26 cellular contexts compared by ENCODE assay signal in the genomic region with DNA sequence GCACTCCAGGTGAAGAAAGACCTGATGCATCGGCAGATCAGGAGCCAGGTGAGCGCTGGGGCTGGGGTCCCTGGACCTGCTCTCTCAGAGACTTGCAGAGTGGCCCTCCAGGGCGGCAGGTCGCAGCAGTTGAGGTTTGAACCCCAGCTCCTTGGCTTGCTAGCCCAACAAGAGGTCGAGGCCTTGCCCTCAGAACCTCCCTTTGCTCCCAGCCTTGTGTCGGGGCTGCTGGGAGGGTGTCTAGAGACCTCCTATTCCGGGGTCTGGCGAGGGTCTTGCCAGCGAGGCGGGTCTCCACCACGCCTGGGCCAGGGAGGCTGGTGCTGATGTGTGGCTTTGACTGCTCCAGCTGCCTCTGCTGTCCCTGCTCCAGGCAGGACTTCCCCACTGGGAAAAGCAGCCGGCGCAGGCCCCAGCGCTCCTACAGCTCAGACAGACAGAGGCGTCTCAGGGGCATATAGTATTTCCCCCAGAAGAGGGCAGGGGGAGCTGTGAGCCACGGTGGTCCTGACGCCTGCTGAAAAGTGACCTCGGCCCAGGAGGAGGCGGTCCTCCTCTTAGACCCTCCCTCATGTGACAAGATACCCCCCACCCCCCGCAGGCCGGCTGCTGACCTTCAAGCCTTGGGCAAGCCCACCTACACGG. TPM values are rescaled to one million over a fixed set of nuclear protein-coding genes. Genes with fewer than 3 reads are reported as not detected.
A peak's percentile ranks its signal among the peaks of the same experiment; 100 is the strongest.
DNase-seq lines count a peak whose midpoint lies in the region; ATAC-seq and TF ChIP-seq lines count a peak whose summit lies in the region.
"Had no signal": no experiment of that assay in that cellular context is flagged by ENCODE, and none has a peak within 500 bp of the region (broad histone marks: within the 10 kb centered on the region; RNA-seq: fewer than 3 reads in every experiment).

No MANE protein-coding gene starts in this region.

- no peaks in the 10 kb centered on the region for H3K9me2 ChIP-seq in SK-N-SH

- no peak overlapping the region for H3K18ac ChIP-seq in neuronal stem cell (ENCODE audit: low read length)

- H3K4me3 Mint-ChIP-seq in glutamatergic neuron (ENCODE audit: unreplicated experiment): no peak overlapping the region
- H3K4me3 Mint-ChIP-seq: activated naive CD8-positive, alpha-beta T cell treated with anti-CD3 and anti-CD28 coated beads, Interleukin-2, amount 10 ng/mL, durations not matched to agents 7 days and 5 days; activated T-helper 1 cell treated with anti-CD3 and anti-CD28 coated beads, Interleukin-12 subunit alpha, Interleukin-12 subunit beta, Interleukin-2, Interleukin-4 antibody, amounts not matched to agents 30 ng/mL and 10 ng/mL and 1 ng/mL, durations not matched to agents 14 hours and 24 hours and 36 hours; CD4-positive, alpha-beta T cell; HFFc6; stimulated activated effector memory CD8-positive, alpha-beta T cell treated with anti-CD3 and anti-CD28 coated beads, Interleukin-12 subunit alpha, Interleukin-12 subunit beta, amount 100 ng/mL, for 72 hours; T-helper 1 cell treated with Interleukin-12 subunit alpha and Interleukin-12 subunit beta and Interleukin-4 antibody, amounts not matched to agents 30 μg/mL and 1 μg/mL, for 36 hours had no signal

- H3K27me3 ChIP-seq in H7 (ENCODE audit: control insufficient read depth, insufficient read depth, low read length): no peaks in the 10 kb centered on the region
- H3K27me3 ChIP-seq in SK-N-SH (ENCODE audit: insufficient read depth): no peaks in the 10 kb centered on the region
- H3K27me3 ChIP-seq in neuronal stem cell (ENCODE audit: control insufficient read depth in 3 of 3, insufficient read depth in 3 of 3, low read depth in 1 of 3, low read length in 3 of 3): no peaks in the 10 kb centered on the region
- H3K27me3 ChIP-seq: breast epithelium, right lobe of liver, testis had no signal

- H3K36me3 Mint-ChIP-seq in glutamatergic neuron (ENCODE audit: unreplicated experiment): no peaks in the 10 kb centered on the region

- no peak overlapping the region for H2BK120ac ChIP-seq in neuronal stem cell (ENCODE audit: low read depth, low read length)

- H4K8ac ChIP-seq in neuronal stem cell (ENCODE audit: low read depth, low read length): no peak overlapping the region

- H3K4me2 ChIP-seq in SK-N-SH (no peak overlapping the region), neuronal stem cell (ENCODE audit: insufficient read depth, low read length, poor library complexity, severe bottlenecking) (no peak overlapping the region)
- H3K4me2 ChIP-seq: KMS-11 had no signal

- H4K20me1 ChIP-seq in SK-N-SH (ENCODE audit: insufficient read depth): no peaks in the 10 kb centered on the region

- TF ChIP-seq RAD21 in SK-N-SH (IDR thresholded peaks at IDR 0.05; ENCODE audit: low read length): peak; percentile 24

- H4K91ac ChIP-seq in neuronal stem cell (ENCODE audit: low read depth, low read length, poor library complexity): no peak overlapping the region

- H2BK5ac ChIP-seq in neuronal stem cell (ENCODE audit: low read length): no peak overlapping the region

- H3K9ac ChIP-seq in SK-N-SH (no peak overlapping the region), neuronal stem cell (ENCODE audit: low read depth, low read length, poor library complexity) (peak overlapping the region; percentile 71)
- H3K9ac ChIP-seq: KMS-11 had no signal

- TF ChIP-seq EP300 in SK-N-SH (IDR thresholded peaks at IDR 0.05; ENCODE audit: borderline replicate concordance in 1 of 2, low read depth in 1 of 2, low read length in 1 of 2): no peak

- peaks cover 30% of the 10 kb centered on the region for H3K4me1 Mint-ChIP-seq in glutamatergic neuron (ENCODE audit: low read depth, unreplicated experiment)
- H3K4me1 Mint-ChIP-seq: activated naive CD8-positive, alpha-beta T cell treated with anti-CD3 and anti-CD28 coated beads, Interleukin-2, amount 10 ng/mL, durations not matched to agents 7 days and 5 days; stimulated activated effector memory CD8-positive, alpha-beta T cell treated with anti-CD3 and anti-CD28 coated beads, Interleukin-12 subunit alpha, Interleukin-12 subunit beta, amount 100 ng/mL, for 72 hours had no signal

- peaks cover 17% of the 10 kb centered on the region for H3F3A ChIP-seq in SK-N-SH (replicated peaks; ENCODE audit: insufficient read depth)

- no peak for ATAC-seq in HG03457 (IDR thresholded peaks at IDR 0.05; ENCODE audit: unreplicated experiment)
- ATAC-seq in left lobe of liver: no peak
- no peak for ATAC-seq in HG03280 (IDR thresholded peaks at IDR 0.05; ENCODE audit: unreplicated experiment)
- ATAC-seq: activated CD4-positive, CD25-positive, alpha-beta regulatory T cell treated with anti-CD3 and anti-CD28 coated beads, Interleukin-2, amount 50 U/mL, for 24 hours; stimulated activated effector memory CD8-positive, alpha-beta T cell treated with anti-CD3 and anti-CD28 coated beads, Interleukin-12 subunit alpha, Interleukin-12 subunit beta, amount 100 ng/mL, for 72 hours had no signal

- CTCF ChIA-PET in SK-N-SH (lab: Yijun Ruan, JAX): interaction anchor here (0.7 to 3.7 kb wide), 10 partner anchors 10 to 380 kb away, joined by 3 to 25 read pairs (median 4); a partner anchor contains a TSS

- H3K27ac ChIP-seq in SK-N-SH (ENCODE audit: low read depth in 2 of 2, low read length in 1 of 2) (no peak overlapping the region), neuronal stem cell (replicated peaks; ENCODE audit: low read length) (no peak overlapping the region)
- H3K27ac ChIP-seq: breast epithelium, KMS-11, right lobe of liver, testis had no signal

- WGBS in SK-N-SH (ENCODE audit: low lambda C conversion rate): 100% methylated on average over 2 of the region's 22 CpGs
- WGBS in neuronal stem cell (ENCODE audit: extremely low coverage in 2 of 2, insufficient read length in 2 of 2, insufficient replicate concordance in 1 of 2), 2 donors: no CpG with 5 or more reads among the region's 22 CpGs

- TF ChIP-seq CTCF in SK-N-SH (IDR thresholded peaks at IDR 0.05) (0 out of 2 replicates have a peak, but pooled peaks have one; percentile 14), glutamatergic neuron (IDR thresholded peaks at IDR 0.05; ENCODE audit: partially characterized antibody, unreplicated experiment) (no peak)

- peaks cover 5% of the 10 kb centered on the region for H3K27me3 Mint-ChIP-seq in glutamatergic neuron (ENCODE audit: unreplicated experiment)
- H3K27me3 Mint-ChIP-seq: activated naive CD8-positive, alpha-beta T cell treated with anti-CD3 and anti-CD28 coated beads, Interleukin-2, amount 10 ng/mL, durations not matched to agents 7 days and 5 days; CD4-positive, alpha-beta T cell had no signal

- peaks cover 8% of the 10 kb centered on the region for H3K36me3 ChIP-seq in H7 (replicated peaks; ENCODE audit: control insufficient read depth, insufficient read depth, low read length)
- peaks cover 3 to 42% of the 10 kb centered on the region in 2 experiments for H3K36me3 ChIP-seq in SK-N-SH (replicated peaks in 1 of 2; ENCODE audit: control insufficient read depth in 1 of 2, insufficient read depth in 2 of 2, low read length in 1 of 2)
- peaks cover 6 to 25% of the 10 kb centered on the region in 2 donors for H3K36me3 ChIP-seq in neuronal stem cell (replicated peaks in 1 of 2; ENCODE audit: control insufficient read depth in 2 of 2, insufficient read depth in 2 of 2, low read length in 2 of 2)
- H3K36me3 ChIP-seq: breast epithelium had no signal

- H2AK5ac ChIP-seq in neuronal stem cell (ENCODE audit: low read depth, low read length): no peak overlapping the region

- no peaks in the 10 kb centered on the region for H3K79me1 ChIP-seq in neuronal stem cell (ENCODE audit: low read depth, low read length)

- no peaks in the 10 kb centered on the region for H3K4me1 ChIP-seq in SK-N-SH (ENCODE audit: control insufficient read depth in 1 of 2, insufficient read depth in 2 of 2, low read depth in 1 of 2, low read length in 1 of 2)
- H3K4me1 ChIP-seq in neuronal stem cell (ENCODE audit: control insufficient read depth in 2 of 2, insufficient read depth in 1 of 2, low read depth in 1 of 2, low read length in 2 of 2): peaks cover 5 to 7% of the 10 kb centered on the region in 2 donors
- H3K4me1 ChIP-seq: breast epithelium, right lobe of liver had no signal

- no peak overlapping the region for H3K23ac ChIP-seq in neuronal stem cell (ENCODE audit: low read depth, low read length, poor library complexity)

- no peak overlapping the region for H3K4ac ChIP-seq in neuronal stem cell (ENCODE audit: low read length)

- no peak overlapping the region for H3K14ac ChIP-seq in neuronal stem cell (ENCODE audit: low read length)

- H3K9me3 Mint-ChIP-seq in glutamatergic neuron (ENCODE audit: unreplicated experiment): peaks cover 1% of the 10 kb centered on the region
- H3K9me3 Mint-ChIP-seq: activated naive CD8-positive, alpha-beta T cell treated with anti-CD3 and anti-CD28 coated beads, Interleukin-2, amount 10 ng/mL, durations not matched to agents 7 days and 5 days; activated T-helper 1 cell treated with anti-CD3 and anti-CD28 coated beads, Interleukin-12 subunit alpha, Interleukin-12 subunit beta, Interleukin-2, Interleukin-4 antibody, amounts not matched to agents 30 ng/mL and 10 ng/mL and 1 ng/mL, durations not matched to agents 14 hours and 24 hours and 36 hours; CD4-positive, alpha-beta T cell; HFFc6; stimulated activated effector memory CD8-positive, alpha-beta T cell treated with anti-CD3 and anti-CD28 coated beads, Interleukin-12 subunit alpha, Interleukin-12 subunit beta, amount 100 ng/mL, for 72 hours; T-helper 1 cell treated with Interleukin-12 subunit alpha and Interleukin-12 subunit beta and Interleukin-4 antibody, amounts not matched to agents 30 μg/mL and 1 μg/mL, for 36 hours had no signal

- H2BK15ac ChIP-seq in neuronal stem cell (ENCODE audit: low read length): no peak overlapping the region

- POLR2A ChIA-PET in SK-N-SH (lab: Yijun Ruan, JAX): interaction anchor here (0.8 kb wide), 1 partner anchor 51 kb away, joined by 3 read pairs; no protein-coding TSS in a partner anchor

- H3K27ac Mint-ChIP-seq in glutamatergic neuron (ENCODE audit: unreplicated experiment): no peak overlapping the region
- H3K27ac Mint-ChIP-seq: activated naive CD8-positive, alpha-beta T cell treated with anti-CD3 and anti-CD28 coated beads, Interleukin-2, amount 10 ng/mL, durations not matched to agents 7 days and 5 days; CD4-positive, alpha-beta T cell; T-helper 1 cell treated with Interleukin-12 subunit alpha and Interleukin-12 subunit beta and Interleukin-4 antibody, amounts not matched to agents 30 μg/mL and 1 μg/mL, for 36 hours had no signal

- no peak overlapping the region for H2BK12ac ChIP-seq in neuronal stem cell (ENCODE audit: low read length)

- H3K4me3 ChIP-seq in H7 (ENCODE audit: insufficient read depth, low read depth, low read length) (no peak overlapping the region), SK-N-SH (ENCODE audit: low read depth in 2 of 2, low read length in 1 of 2) (no peak overlapping the region), neuronal stem cell (ENCODE audit: low read length in 2 of 2) (no peak overlapping the region)
- H3K4me3 ChIP-seq: breast epithelium, right lobe of liver, testis had no signal

- no peak overlapping the region for H2AFZ ChIP-seq in SK-N-SH (ENCODE audit: low read depth)
- H2AFZ ChIP-seq in neuronal stem cell (ENCODE audit: low read length): peak overlapping the region; percentile 43

- H3K9me3 ChIP-seq in SK-N-SH (no peaks in the 10 kb centered on the region), neuronal stem cell (replicated peaks in 1 of 2; ENCODE audit: control insufficient read depth in 2 of 2, insufficient read depth in 1 of 2, low read depth in 1 of 2, low read length in 2 of 2) (no peaks in the 10 kb centered on the region)
- H3K9me3 ChIP-seq: breast epithelium, right lobe of liver, testis had no signal

- H3K79me2 ChIP-seq in SK-N-SH (ENCODE audit: insufficient read depth): no peaks in the 10 kb centered on the region

- peak; percentile 95 for DNase-seq in H7
- DNase-seq in SK-N-SH: peak; percentile 71
- DNase-seq in glutamatergic neuron: peak; percentile 76
- peak; percentile 39 for DNase-seq in neuronal stem cell (ENCODE audit: low spot score)
- DNase-seq in activated CD4-positive, CD25-positive, alpha-beta regulatory T cell (lab: John Stamatoyannopoulos, UW): no peak
- no peak for DNase-seq in left lobe of liver (ENCODE audit: low spot score)
- DNase-seq: activated CD8-positive, alpha-beta memory T cell treated with anti-CD3 and anti-CD28 coated beads for 24 hours; activated naive CD8-positive, alpha-beta T cell treated with anti-CD3 and anti-CD28 coated beads, Interleukin-2, amount 10 ng/mL, durations not matched to agents 7 days and 5 days; CD4-positive, alpha-beta T cell; DMS53; foreskin melanocyte; HFFc6; NCI-H2029 treated with DMSO at 0.1 percent for 48 hours; nucleus accumbens; OCI-M1; right lobe of liver; SIG-M5; testis had no signal

RNA-seq across cellular contexts. Expression of a gene that starts 38.3 kb away (rescaled TPM):
- 15.8 and 18.5 TPM in 2 replicates for total RNA-seq in H7 (2014; rRNA removed; shearing (Covaris generic))
- 5.5 and 8.0 TPM in 2 replicates for polyA plus RNA-seq in SK-N-SH (2012; rRNA removed)
- 5.1 and 7.8 TPM in 2 replicates for polyA plus RNA-seq in SK-N-SH (2012; cell fraction: cytosol; rRNA removed)
- 35.0 and 51.3 TPM in 2 replicates for polyA plus RNA-seq in SK-N-SH (2012; cell fraction: nucleus; rRNA removed)
- total RNA-seq in glutamatergic neuron (ENCODE audit: unreplicated experiment) (38.0 TPM), left lobe of liver (10.9 TPM)
- 7.6 TPM for polyA plus RNA-seq in neuronal stem cell (2013, experiment 1 of 2)
- polyA plus RNA-seq in neuronal stem cell (2013, experiment 2 of 2): 7.2 TPM

RNA-seq across cellular contexts. Expression of a gene that starts 38.4 kb away (rescaled TPM):
- total RNA-seq in H7 (2014; rRNA removed; shearing (Covaris generic)): 2,182 and 2,219 TPM in 2 replicates
- 3,270 and 3,754 TPM in 2 replicates for polyA plus RNA-seq in SK-N-SH (2012; rRNA removed)
- polyA plus RNA-seq in SK-N-SH (2012; cell fraction: cytosol; rRNA removed): 3,350 and 3,639 TPM in 2 replicates
- 595 and 635 TPM in 2 replicates for polyA plus RNA-seq in SK-N-SH (2012; cell fraction: nucleus; rRNA removed)
- total RNA-seq in glutamatergic neuron (ENCODE audit: unreplicated experiment): 475 TPM
- 3,244 TPM for polyA plus RNA-seq in neuronal stem cell (2013, experiment 1 of 2)
- polyA plus RNA-seq in neuronal stem cell (2013, experiment 2 of 2): 3,233 TPM
- 307 TPM for total RNA-seq in left lobe of liver

Comparison
In these comparisons a context has a peak if more than half of its experiments do, and no peak if none do; other contexts are left out.
1. DNase-seq: peak in H7 (single experiment), SK-N-SH (single experiment), glutamatergic neuron (single experiment) and neuronal stem cell (single experiment); none in activated CD4-positive, CD25-positive, alpha-beta regulatory T cell (0 of 4) and left lobe of liver (single experiment).